In the genomic region with DNA sequence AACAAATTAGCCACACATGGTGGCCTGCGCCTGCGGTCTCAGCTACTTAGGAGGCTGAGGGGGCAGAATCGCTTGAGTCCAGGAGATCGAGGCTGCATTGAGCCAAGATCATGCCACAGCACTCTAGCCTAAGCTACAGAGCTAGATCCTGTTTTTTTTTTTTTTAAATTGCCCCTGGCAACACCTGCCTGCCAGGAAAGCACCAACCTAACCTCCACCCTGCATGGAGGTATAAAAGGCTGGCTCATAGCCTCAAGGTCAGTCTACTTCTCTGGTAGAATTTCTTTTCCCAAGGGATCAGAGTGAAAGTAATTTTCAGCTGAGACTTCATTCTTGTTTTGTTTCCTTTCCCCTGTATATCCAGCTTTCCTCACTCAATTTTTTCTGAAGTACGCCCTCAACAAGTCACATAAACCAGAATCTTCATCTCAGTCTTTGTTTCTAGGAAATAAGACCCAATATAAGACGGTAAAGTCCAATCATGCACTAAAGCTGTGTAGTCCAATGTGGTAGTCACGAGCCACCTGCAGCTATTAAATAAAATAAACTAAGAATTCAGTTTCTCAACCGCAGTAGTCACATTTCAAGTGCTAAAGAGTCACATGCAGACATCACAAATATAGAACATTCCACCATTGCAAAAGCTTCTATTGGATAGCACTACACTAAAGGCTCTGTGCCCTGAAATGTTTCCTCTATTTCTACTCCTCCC, we compare ENCODE assay signal across 24 cellular contexts.
"Had no signal": no experiment of that assay in that cellular context is flagged by ENCODE, and none has a peak within 500 bp of the region (broad histone marks: within the 10 kb centered on the region; RNA-seq: fewer than 3 reads in every experiment).

No MANE protein-coding gene starts in this region.

- H3K36me3 ChIP-seq: gastrocnemius medialis, left lung, prostate gland, right atrium auricular region, tibial artery, upper lobe of right lung, uterus had no signal

- H3K4me3 ChIP-seq: gastrocnemius medialis, left lung, prostate gland, right atrium auricular region, tibial artery, upper lobe of right lung, uterus had no signal

- H3K4me1 ChIP-seq: gastrocnemius medialis, left lung, prostate gland, right atrium auricular region, tibial artery, upper lobe of right lung, uterus had no signal

- DNase-seq: cortex of kidney; effector memory CD8-positive, alpha-beta T cell; foreskin fibroblast; gastrocnemius medialis; head of caudate nucleus; kidney; left lung; mesenchymal stem cell; naive thymus-derived CD8-positive, alpha-beta T cell; nephron progenitor cell; nucleus accumbens; stimulated activated CD4-positive, alpha-beta T cell treated with anti-CD3 and anti-CD28 coated beads, Interleukin-4, amount 100 ng/mL, for 4 hours; stimulated activated naive CD8-positive, alpha-beta T cell treated with anti-CD3 and anti-CD28 coated beads, Interleukin-15, Interleukin-2, amounts not matched to agents 100 U/mL and 50 U/mL, for 24 hours; substantia nigra; tibial artery; upper lobe of right lung; uterus had no signal

- H3K27me3 ChIP-seq: gastrocnemius medialis, left lung, right atrium auricular region, testis, tibial artery, upper lobe of right lung, uterus had no signal

- H3K9me3 ChIP-seq: gastrocnemius medialis, prostate gland, testis, tibial artery, upper lobe of right lung, uterus had no signal

- H3K27ac ChIP-seq: epithelial cell of prostate, gastrocnemius medialis, left lung, prostate gland, right atrium auricular region, testis, tibial artery, upper lobe of right lung, uterus had no signal

- ATAC-seq: effector memory CD8-positive, alpha-beta T cell; esophagus mucosa; gastrocnemius medialis; left lung; naive thymus-derived CD8-positive, alpha-beta T cell; sciatic nerve; stimulated activated memory B cell treated with anti-CD40 and anti-IgM and Interleukin-4, amounts not matched to agents 10 μg/mL and 1 μg/mL and 100 μg/mL, for 72 hours; stimulated activated naive CD8-positive, alpha-beta T cell treated with anti-CD3 and anti-CD28 coated beads, Interleukin-15, Interleukin-2, amounts not matched to agents 100 U/mL and 50 U/mL, for 24 hours; upper lobe of right lung had no signal
